Comparison of ENCODE assay signal across 10 cellular contexts in genomic region chr15:32659340-32659831, GRCh38. TPM values are rescaled to one million over a fixed set of nuclear protein-coding genes. Genes with fewer than 3 reads are reported as not detected.
DNase-seq lines count a peak whose midpoint lies in the region; ATAC-seq and TF ChIP-seq lines count a peak whose summit lies in the region.
"Had no signal": no experiment of that assay in that cellular context is flagged by ENCODE, and none has a peak within 500 bp of the region (broad histone marks: within the 10 kb centered on the region; RNA-seq: fewer than 3 reads in every experiment).

No MANE protein-coding gene starts in this region.

- H3K9ac ChIP-seq in IMR-90 (ENCODE audit: low read depth, low read length), result no peak overlapping the region

- CTCF ChIA-PET in AG04449 (lab: Yijun Ruan, JAX), result interaction anchor here (1.0 to 6.5 kb wide), 11 partner anchors 9 to 474 kb away, joined by 3 to 113 read pairs (median 5); no protein-coding TSS in a partner anchor
- CTCF ChIA-PET in IMR-90 (lab: Yijun Ruan, JAX), result interaction anchor here (0.8 to 1.8 kb wide), 6 partner anchors 10 to 337 kb away, joined by 3 to 8 read pairs (median 4); no protein-coding TSS in a partner anchor

- DNase-seq in AG04449 (ENCODE audit: low read depth, low spot score) (peak; percentile 69), IMR-90 (peak; percentile 86), astrocyte of the cerebellum (ENCODE audit: low read depth) (no peak), left colon (no peak), NCI-H187 treated with DMSO at 0.1 percent for 48 hours (lab: John Stamatoyannopoulos, UW) (no peak), amygdala (lab: John Stamatoyannopoulos, UW) (no peak)
- DNase-seq: NCI-H2107, T-helper 9 cell had no signal

- H3K4ac ChIP-seq in IMR-90 (ENCODE audit: low read depth, low read length), result peak overlapping the region; percentile 16; the same call in 1 of the 2 replicates

- no peaks in the 10 kb centered on the region for H3K36me3 ChIP-seq in IMR-90 (ENCODE audit: control insufficient read depth, insufficient read depth, low read length)

- peak; percentile 87 for ATAC-seq in IMR-90 (ENCODE audit: low read depth)
- peak; percentile 15 for ATAC-seq in left colon
- ATAC-seq in GM21515 (IDR thresholded peaks at IDR 0.05; ENCODE audit: unreplicated experiment), result no peak
- ATAC-seq in HG02938 (IDR thresholded peaks at IDR 0.05; ENCODE audit: unreplicated experiment), result no peak

- H4K8ac ChIP-seq in IMR-90 (ENCODE audit: low read depth in 2 of 2, low read length in 2 of 2), result peak overlapping the region; percentile 42 to 49; a peak in 3 of 4 replicates

- dilution Hi-C loops in IMR-90 (cut with HindIII; ENCODE audit: low sequenced_read_pairs, unreplicated experiment), result no loop called here

- H4K20me1 ChIP-seq in IMR-90 (ENCODE audit: insufficient read depth, low read length), result no peaks in the 10 kb centered on the region

- peaks cover 10% of the 10 kb centered on the region for H3K9me1 ChIP-seq in IMR-90 (ENCODE audit: insufficient read depth, low read length)

- TF ChIP-seq CTCF in AG04449 (IDR thresholded peaks at IDR 0.05; ENCODE audit: insufficient read depth, low read length, missing control alignments) (no peak), IMR-90 (conservative IDR thresholded peaks at IDR 0.05; ENCODE audit: low read depth, low read length) (no peak), astrocyte of the cerebellum (IDR thresholded peaks at IDR 0.05; ENCODE audit: low read depth, low read length, missing control alignments) (peak; percentile 4)

- in situ Hi-C loops in IMR-90 (cut with MboI; ENCODE audit: low sequenced_read_pairs) (no loop called here), astrocyte of the cerebellum (cut with HindIII; ENCODE audit: low sequenced_read_pairs) (no loop called here)

- 0 out of 2 replicates have a peak, but pooled peaks have one; percentile 12 for TF ChIP-seq RAD21 in IMR-90 (IDR thresholded peaks at IDR 0.05; ENCODE audit: low read length)

- no peak overlapping the region for H3K4me3 ChIP-seq in AG04449 (ENCODE audit: low read depth, low read length)
- H3K4me3 ChIP-seq in IMR-90 (ENCODE audit: insufficient read depth, low read depth, low read length), result no peak overlapping the region
- H3K4me3 ChIP-seq in astrocyte of the cerebellum (ENCODE audit: low read depth, low read length), result no peak overlapping the region

- no peak overlapping the region for H3K23ac ChIP-seq in IMR-90 (ENCODE audit: low read depth, low read length)

- no peak overlapping the region; the same call in 1 of the 2 replicates for H3K56ac ChIP-seq in IMR-90 (ENCODE audit: extremely low read depth, insufficient read depth, low read length)

- BruUV-seq in IMR-90 (replicated peaks; lab: Mats Ljungman, UMichigan), result no TSS peak

- H3K27ac ChIP-seq in IMR-90 (ENCODE audit: insufficient read depth, low read length), result peak overlapping the region; percentile 38; the same call in 1 of the 2 replicates

- H2BK20ac ChIP-seq in IMR-90 (ENCODE audit: low read depth, low read length), result peak overlapping the region; percentile 22; the same call in 1 of the 2 replicates

- WGBS in IMR-90 (ENCODE audit: extremely low coverage in 2 of 2, insufficient read length in 1 of 2), 2 experiments, result 5% methylated on average over 2 of the region's 5 CpGs; no CpG with 5 or more reads in 1 of the 2 experiments

- peaks cover 5% of the 10 kb centered on the region; the same call in 1 of the 2 replicates for H3K4me1 ChIP-seq in IMR-90 (ENCODE audit: control insufficient read depth, insufficient read depth, low read length)

- no peaks in the 10 kb centered on the region for H3K9me3 ChIP-seq in IMR-90 (ENCODE audit: control insufficient read depth, insufficient read depth, low read length)

- H3K14ac ChIP-seq in IMR-90 (replicated peaks; ENCODE audit: low read depth, low read length), result no peak overlapping the region; the same call in 1 of the 2 replicates

- H2BK15ac ChIP-seq in IMR-90 (ENCODE audit: low read depth, low read length), result peak overlapping the region; percentile 55; the same call in 1 of the 3 replicates

- H4K91ac ChIP-seq in IMR-90 (ENCODE audit: insufficient read depth, low read depth, low read length), result peak overlapping the region; percentile 0; the same call in 1 of the 2 replicates

- intact Hi-C loops in IMR-90 (cut with micrococcal nuclease) (no loop called here), left colon (cut with DNase I, micrococcal nuclease) (no loop called here)

- peak overlapping the region; percentile 0; the same call in 1 of the 2 replicates for H4K5ac ChIP-seq in IMR-90 (ENCODE audit: low read depth, low read length)

- no peak for TF ChIP-seq POLR2A in IMR-90 (IDR thresholded peaks at IDR 0.05; ENCODE audit: low read depth, low read length)

- no peak overlapping the region for H3K4me2 ChIP-seq in IMR-90 (ENCODE audit: low read depth, low read length)

- H2AK5ac ChIP-seq in IMR-90 (ENCODE audit: low read depth, low read length), result peak overlapping the region; percentile 49

- POLR2A ChIA-PET in AG04449 (lab: Yijun Ruan, JAX) (interaction anchor here (0.6 to 1.2 kb wide), 6 partner anchors 23 to 209 kb away, joined by 3 to 5 read pairs (median 4); no protein-coding TSS in a partner anchor), IMR-90 (lab: Charles Lee; ENCODE audit: unreplicated experiment) (no interaction called here)

- peak overlapping the region; percentile 11 for H2AK9ac ChIP-seq in IMR-90 (replicated peaks; ENCODE audit: low read depth, low read length, poor library complexity)

- H3K27me3 ChIP-seq in IMR-90 (ENCODE audit: control insufficient read depth, insufficient read depth, low read length), result no peaks in the 10 kb centered on the region

- peak overlapping the region; percentile 58 for H2AFZ ChIP-seq in IMR-90 (replicated peaks; ENCODE audit: low read length, poor library complexity)

- peak overlapping the region; percentile 28 for H2BK5ac ChIP-seq in IMR-90 (ENCODE audit: low read depth, low read length, poor library complexity, severe bottlenecking)

- H3K79me1 ChIP-seq in IMR-90 (ENCODE audit: low read depth in 1 of 2, low read length in 2 of 2), result peaks cover 13 to 33% of the 10 kb centered on the region in 2 experiments

- peak overlapping the region; percentile 91 for H2BK120ac ChIP-seq in IMR-90 (ENCODE audit: low read depth, low read length)

- peak overlapping the region; percentile 19; the same call in 1 of the 2 replicates for H3K18ac ChIP-seq in IMR-90 (ENCODE audit: low read depth, low read length)

TF ChIP-seq in IMR-90, 13 proteins besides CTCF, POLR2A, EP300 and RAD21:
- TF ChIP-seq BHLHE40 (IDR thresholded peaks at IDR 0.05; ENCODE audit: low read depth, low read length) (peak; percentile 89), ELK1 (IDR thresholded peaks at IDR 0.05; ENCODE audit: borderline replicate concordance, low read depth, low read length) (no peak), NFE2L2 (IDR thresholded peaks at IDR 0.05; ENCODE audit: low read depth, low read length) (no peak), MXI1 (IDR thresholded peaks at IDR 0.05; ENCODE audit: borderline replicate concordance, low read depth, low read length) (no peak), RFX5 (IDR thresholded peaks at IDR 0.05; ENCODE audit: low read depth, low read length) (no peak), FOS (IDR thresholded peaks at IDR 0.05; ENCODE audit: low read depth, low read length) (peak; percentile 50; the same call in 1 of the 2 replicates), MAFK (IDR thresholded peaks at IDR 0.05; ENCODE audit: low read depth, low read length) (peak; percentile 27; the same call in 1 of the 2 replicates), CHD1 (IDR thresholded peaks at IDR 0.05; ENCODE audit: low read depth, low read length) (no peak), SMC3 (IDR thresholded peaks at IDR 0.05; ENCODE audit: low read depth, low read length) (no peak), USF2 (IDR thresholded peaks at IDR 0.05; ENCODE audit: low read depth, low read length) (no peak), RCOR1 (IDR thresholded peaks at IDR 0.05; ENCODE audit: insufficient replicate concordance, low read length) (no peak), MAZ (IDR thresholded peaks at IDR 0.05; ENCODE audit: borderline replicate concordance, low read depth, low read length) (no peak)

RNA-seq across cellular contexts. Expression of gene SCG5, which starts 17.9 kb away (rescaled TPM):
- total RNA-seq in IMR-90 (2012; rRNA removed), result 7.9 and 8.3 TPM in 2 replicates
- 15.6 and 16.8 TPM in 2 replicates for polyA plus RNA-seq in IMR-90 (2012; rRNA removed)
- polyA plus RNA-seq in IMR-90 (2012; cell fraction: cytosol; rRNA removed), result 12.1 and 13.8 TPM in 2 replicates
- polyA plus RNA-seq in IMR-90 (2012; cell fraction: nucleus; rRNA removed; ENCODE audit: low replicate concordance), result 4.1 and 8.2 TPM in 2 replicates
- total RNA-seq in left colon, result 1 to 10 TPM; 4.9 to 9.5 TPM

RNA-seq across cellular contexts. Expression of gene ARHGAP11A, which starts 44.1 kb away (rescaled TPM):
- 28.6 and 29.0 TPM in 2 replicates for total RNA-seq in IMR-90 (2012; rRNA removed)
- polyA plus RNA-seq in IMR-90 (2012; rRNA removed), result 8.5 and 9.9 TPM in 2 replicates
- polyA plus RNA-seq in IMR-90 (2012; cell fraction: cytosol; rRNA removed), result 1.3 and 1.7 TPM in 2 replicates
- 1.3 and 5.8 TPM in 2 replicates for polyA plus RNA-seq in IMR-90 (2012; cell fraction: nucleus; rRNA removed; ENCODE audit: low replicate concordance)
- total RNA-seq in left colon, result 10 to 100 TPM in 1 of 2 donors, 1 to 10 TPM in 1; 6.4 to 15.5 TPM

RNA-seq across cellular contexts. Expression of gene GREM1, which starts 58.4 kb away (rescaled TPM):
- total RNA-seq in IMR-90 (2012; rRNA removed), result 848 and 1,032 TPM in 2 replicates
- 852 and 1,130 TPM in 2 replicates for polyA plus RNA-seq in IMR-90 (2012; rRNA removed)
- polyA plus RNA-seq in IMR-90 (2012; cell fraction: cytosol; rRNA removed), result 185 and 289 TPM in 2 replicates
- polyA plus RNA-seq in IMR-90 (2012; cell fraction: nucleus; rRNA removed; ENCODE audit: low replicate concordance), result 59.3 and 362 TPM in 2 replicates
- total RNA-seq in left colon, result 10 to 100 TPM; 13.7 to 46.0 TPM

Comparison
In these comparisons a context has a peak if more than half of its experiments do, and no peak if none do; other contexts are left out.
1. DNase-seq: peak in AG04449 (single experiment) and IMR-90 (single experiment); none in astrocyte of the cerebellum (single experiment), left colon (0 of 2), NCI-H187 treated with DMSO at 0.1 percent for 48 hours (single experiment) and amygdala (0 of 56).
2. ATAC-seq: peak in IMR-90 (single experiment) and left colon (single experiment); none in GM21515 (single experiment) and HG02938 (single experiment).
3. RNA of gene GREM1, which starts 58.4 kb away (total RNA-seq): 848 to 1,032 TPM in IMR-90; 13.7 to 46.0 TPM in left colon; every median in the first group is over 10 times any median in the second.